10 cellular contexts compared by ENCODE assay signal in the genomic region with DNA sequence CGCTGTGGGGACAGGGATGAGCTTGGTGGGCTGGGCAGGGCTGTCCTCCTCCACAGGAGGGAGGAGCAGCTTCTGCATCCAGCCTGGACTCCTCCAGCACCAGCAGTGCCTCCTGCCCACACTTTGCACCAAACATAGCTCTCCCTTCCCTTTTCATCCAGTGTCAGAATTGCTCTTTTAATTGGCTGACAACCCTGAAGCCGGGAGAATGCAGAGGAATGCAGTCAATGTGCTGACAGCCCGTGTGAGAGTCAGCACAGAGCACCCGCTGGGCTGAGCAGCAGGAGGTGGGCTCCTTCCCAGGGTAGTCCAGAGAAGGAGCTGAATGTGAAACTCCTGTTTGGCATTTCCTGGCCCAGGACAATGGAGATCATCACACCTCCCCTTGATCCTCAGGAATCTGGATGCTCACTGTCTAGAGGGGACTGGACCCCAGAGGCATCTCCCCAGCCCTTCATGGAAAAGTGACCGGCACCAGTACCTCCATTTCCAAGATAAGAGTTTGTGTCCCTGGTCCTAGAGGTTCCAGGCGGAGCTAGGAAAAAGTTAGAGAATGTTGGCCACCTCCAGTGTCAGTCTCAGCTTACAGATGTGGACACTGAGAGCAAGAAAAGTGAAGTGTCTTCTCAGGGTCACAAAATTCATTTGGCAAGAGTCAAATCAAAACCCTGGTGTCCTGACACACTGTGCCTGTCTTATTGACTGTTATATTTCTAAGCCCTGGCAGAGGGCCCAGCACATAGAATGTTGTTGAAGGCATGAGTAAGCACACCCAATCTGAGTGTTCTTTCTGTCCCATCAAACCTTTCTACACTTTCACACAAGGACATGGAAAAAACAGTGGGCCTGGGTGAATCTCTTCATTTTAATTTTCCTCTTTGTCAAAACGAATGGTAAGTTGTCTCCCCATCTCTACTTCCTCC.
DNase-seq lines count a peak whose midpoint lies in the region; ATAC-seq and TF ChIP-seq lines count a peak whose summit lies in the region.
"Had no signal": no experiment of that assay in that cellular context is flagged by ENCODE, and none has a peak within 500 bp of the region (broad histone marks: within the 10 kb centered on the region; RNA-seq: fewer than 3 reads in every experiment).

No MANE protein-coding gene starts in this region.

- H3K36me3 ChIP-seq in cardiac muscle cell (no peaks in the 10 kb centered on the region), OCI-LY7 (ENCODE audit: insufficient read depth, low read length) (no peaks in the 10 kb centered on the region)

- H3K4me1 ChIP-seq in cardiac muscle cell (ENCODE audit: low read depth) (peaks cover 44% of the 10 kb centered on the region), OCI-LY7 (ENCODE audit: insufficient read depth, low read length, poor library complexity, severe bottlenecking) (no peaks in the 10 kb centered on the region)

- H3K79me2 ChIP-seq in OCI-LY7 (ENCODE audit: insufficient read depth, low read depth, low read length) = no peaks in the 10 kb centered on the region

- ATAC-seq in activated CD4-positive, alpha-beta T cell treated with anti-CD3 and anti-CD28 coated beads for 36 hours = peak; percentile 64

- peak; percentile 52 for DNase-seq in activated CD4-positive, alpha-beta T cell treated with anti-CD3 and anti-CD28 coated beads for 36 hours
- DNase-seq in activated CD4-positive, alpha-beta T cell treated with anti-CD3 and anti-CD28 coated beads, Interleukin-2, amount 50 U/mL, for 1 hour = no peak
- DNase-seq in activated T-helper 1 cell treated with anti-CD3 and anti-CD28 coated beads, Interleukin-12 subunit alpha, Interleukin-12 subunit beta, Interleukin-2, Interleukin-4 antibody, amounts not matched to agents 30 ng/mL and 10 ng/mL and 1 ng/mL, durations not matched to agents 14 hours and 24 hours and 36 hours (ENCODE audit: low spot score) = no peak
- peak; percentile 86 to 92 for DNase-seq in cardiac muscle cell (ENCODE audit: low read depth in 1 of 2, low spot score in 1 of 2)
- DNase-seq in OCI-LY7 (ENCODE audit: low spot score) = no peak
- DNase-seq in Ammon's horn (ENCODE audit: low spot score) = no peak
- no peak for DNase-seq in NCI-H2227 treated with DMSO at 0.1 percent for 48 hours (lab: John Stamatoyannopoulos, UW)
- DNase-seq: activated T-cell treated with anti-CD3 and anti-CD28 coated beads, Interleukin-2, amount 50 U/mL, for 24 hours; NCI-H748 treated with DMSO at 0.1 percent for 48 hours had no signal

- peaks cover 30% of the 10 kb centered on the region for H3K4me1 Mint-ChIP-seq in activated CD4-positive, alpha-beta T cell treated with anti-CD3 and anti-CD28 coated beads for 36 hours
- H3K4me1 Mint-ChIP-seq in activated T-helper 1 cell treated with anti-CD3 and anti-CD28 coated beads, Interleukin-12 subunit alpha, Interleukin-12 subunit beta, Interleukin-2, Interleukin-4 antibody, amounts not matched to agents 30 ng/mL and 10 ng/mL and 1 ng/mL, durations not matched to agents 14 hours and 24 hours and 36 hours (ENCODE audit: low read depth) = peaks cover 46% of the 10 kb centered on the region
- H3K4me1 Mint-ChIP-seq in stimulated activated naive CD8-positive, alpha-beta T cell treated with anti-CD3 and anti-CD28 coated beads, Interleukin-15, Interleukin-2, amounts not matched to agents 100 ng/mL and 50 ng/mL, for 24 hours (ENCODE audit: low read depth) = peaks cover 18% of the 10 kb centered on the region

- no peaks in the 10 kb centered on the region for H4K20me1 ChIP-seq in OCI-LY7 (ENCODE audit: insufficient read depth, low read length)

- POLR2A ChIA-PET in activated CD4-positive, alpha-beta T cell treated with anti-CD3 and anti-CD28 coated beads for 36 hours (lab: Charles Lee) = no interaction called here
- POLR2A ChIA-PET in OCI-LY7 (lab: Charles Lee) = interaction anchor here (0.6 kb wide), 1 partner anchor 655 kb away, joined by 3 read pairs; no protein-coding TSS in a partner anchor

- no peak overlapping the region for H3K4me2 ChIP-seq in OCI-LY7 (ENCODE audit: low read length)

- H3K9me3 ChIP-seq in cardiac muscle cell (ENCODE audit: low read depth) (no peaks in the 10 kb centered on the region), OCI-LY7 (ENCODE audit: low read length) (no peaks in the 10 kb centered on the region)

- TF ChIP-seq CTCF in cardiac muscle cell (IDR thresholded peaks at IDR 0.05; ENCODE audit: low read depth, low read length) (no peak), OCI-LY7 (conservative IDR thresholded peaks at IDR 0.05; ENCODE audit: low read length) (no peak)

- no peak overlapping the region for H2AFZ ChIP-seq in OCI-LY7 (ENCODE audit: low read length)

- H3K27me3 ChIP-seq in cardiac muscle cell = no peaks in the 10 kb centered on the region

- intact Hi-C loops in activated CD4-positive, alpha-beta T cell treated with anti-CD3 and anti-CD28 coated beads for 36 hours (cut with DNase I, micrococcal nuclease) = loop anchor here in 1 of 2 experiments (5.0 kb wide), 1 partner anchor 202 kb away; a partner anchor contains a TSS
- intact Hi-C loops in activated T-helper 1 cell treated with anti-CD3 and anti-CD28 coated beads, Interleukin-12 subunit alpha, Interleukin-12 subunit beta, Interleukin-2, Interleukin-4 antibody, amounts not matched to agents 30 ng/mL and 10 ng/mL and 1 ng/mL, durations not matched to agents 14 hours and 24 hours and 36 hours (cut with micrococcal nuclease) = loop anchor here (2.0 to 5.0 kb wide), 4 partner anchors 33 to 318 kb away; no protein-coding TSS in a partner anchor
- intact Hi-C loops in OCI-LY7 (cut with micrococcal nuclease; ENCODE audit: unreplicated experiment) = no loop called here

- no peaks in the 10 kb centered on the region for H3K27me3 Mint-ChIP-seq in activated CD4-positive, alpha-beta T cell treated with anti-CD3 and anti-CD28 coated beads for 36 hours
- no peaks in the 10 kb centered on the region for H3K27me3 Mint-ChIP-seq in activated T-helper 1 cell treated with anti-CD3 and anti-CD28 coated beads, Interleukin-12 subunit alpha, Interleukin-12 subunit beta, Interleukin-2, Interleukin-4 antibody, amounts not matched to agents 30 ng/mL and 10 ng/mL and 1 ng/mL, durations not matched to agents 14 hours and 24 hours and 36 hours (ENCODE audit: insufficient read depth)
- H3K27me3 Mint-ChIP-seq in stimulated activated naive CD8-positive, alpha-beta T cell treated with anti-CD3 and anti-CD28 coated beads, Interleukin-15, Interleukin-2, amounts not matched to agents 100 ng/mL and 50 ng/mL, for 24 hours = no peaks in the 10 kb centered on the region
- H3K27me3 Mint-ChIP-seq: activated T-cell treated with anti-CD3 and anti-CD28 coated beads, Interleukin-2, amount 50 U/mL, for 24 hours had no signal

- H3K27ac ChIP-seq in cardiac muscle cell (peak overlapping the region; percentile 97), OCI-LY7 (ENCODE audit: low read depth, low read length, poor library complexity, severe bottlenecking) (no peak overlapping the region)

- no peaks in the 10 kb centered on the region for H3K9me2 ChIP-seq in OCI-LY7 (ENCODE audit: insufficient read depth, low read length)

- CTCF ChIA-PET in activated CD4-positive, alpha-beta T cell treated with anti-CD3 and anti-CD28 coated beads for 36 hours (lab: Charles Lee) = interaction anchor here (0.7 kb wide), 1 partner anchor 78 kb away, joined by 3 read pairs; no protein-coding TSS in a partner anchor
- CTCF ChIA-PET in OCI-LY7 (lab: Charles Lee; ENCODE audit: unreplicated experiment) = no interaction called here

- no peaks in the 10 kb centered on the region for H3K36me3 Mint-ChIP-seq in activated CD4-positive, alpha-beta T cell treated with anti-CD3 and anti-CD28 coated beads for 36 hours (ENCODE audit: low read depth)
- H3K36me3 Mint-ChIP-seq in activated T-helper 1 cell treated with anti-CD3 and anti-CD28 coated beads, Interleukin-12 subunit alpha, Interleukin-12 subunit beta, Interleukin-2, Interleukin-4 antibody, amounts not matched to agents 30 ng/mL and 10 ng/mL and 1 ng/mL, durations not matched to agents 14 hours and 24 hours and 36 hours (ENCODE audit: low read depth) = peaks cover 3% of the 10 kb centered on the region
- H3K36me3 Mint-ChIP-seq in stimulated activated naive CD8-positive, alpha-beta T cell treated with anti-CD3 and anti-CD28 coated beads, Interleukin-15, Interleukin-2, amounts not matched to agents 100 ng/mL and 50 ng/mL, for 24 hours (ENCODE audit: low read depth) = peaks cover 4% of the 10 kb centered on the region

- H3K4me3 ChIP-seq in cardiac muscle cell (no peak overlapping the region), OCI-LY7 (ENCODE audit: low read depth, low read length, poor library complexity, severe bottlenecking) (no peak overlapping the region)

- no peak overlapping the region for H3K4me3 Mint-ChIP-seq in activated CD4-positive, alpha-beta T cell treated with anti-CD3 and anti-CD28 coated beads for 36 hours
- no peak overlapping the region for H3K4me3 Mint-ChIP-seq in activated T-helper 1 cell treated with anti-CD3 and anti-CD28 coated beads, Interleukin-12 subunit alpha, Interleukin-12 subunit beta, Interleukin-2, Interleukin-4 antibody, amounts not matched to agents 30 ng/mL and 10 ng/mL and 1 ng/mL, durations not matched to agents 14 hours and 24 hours and 36 hours
- H3K4me3 Mint-ChIP-seq in stimulated activated naive CD8-positive, alpha-beta T cell treated with anti-CD3 and anti-CD28 coated beads, Interleukin-15, Interleukin-2, amounts not matched to agents 100 ng/mL and 50 ng/mL, for 24 hours = no peak overlapping the region
- H3K4me3 Mint-ChIP-seq: activated T-cell treated with anti-CD3 and anti-CD28 coated beads, Interleukin-2, amount 50 U/mL, for 24 hours had no signal

- no TSS peak for BruUV-seq in OCI-LY7 (replicated peaks; lab: Mats Ljungman, UMichigan)

- H3K27ac Mint-ChIP-seq in activated CD4-positive, alpha-beta T cell treated with anti-CD3 and anti-CD28 coated beads for 36 hours = peak overlapping the region; percentile 4
- H3K27ac Mint-ChIP-seq in activated T-helper 1 cell treated with anti-CD3 and anti-CD28 coated beads, Interleukin-12 subunit alpha, Interleukin-12 subunit beta, Interleukin-2, Interleukin-4 antibody, amounts not matched to agents 30 ng/mL and 10 ng/mL and 1 ng/mL, durations not matched to agents 14 hours and 24 hours and 36 hours = peak overlapping the region; percentile 80
- peak overlapping the region; percentile 19 for H3K27ac Mint-ChIP-seq in stimulated activated naive CD8-positive, alpha-beta T cell treated with anti-CD3 and anti-CD28 coated beads, Interleukin-15, Interleukin-2, amounts not matched to agents 100 ng/mL and 50 ng/mL, for 24 hours
- H3K27ac Mint-ChIP-seq: activated T-cell treated with anti-CD3 and anti-CD28 coated beads, Interleukin-2, amount 50 U/mL, for 24 hours had no signal

- no peaks in the 10 kb centered on the region for H3K9me3 Mint-ChIP-seq in activated CD4-positive, alpha-beta T cell treated with anti-CD3 and anti-CD28 coated beads for 36 hours (ENCODE audit: low read depth)
- peaks cover 40% of the 10 kb centered on the region for H3K9me3 Mint-ChIP-seq in activated T-helper 1 cell treated with anti-CD3 and anti-CD28 coated beads, Interleukin-12 subunit alpha, Interleukin-12 subunit beta, Interleukin-2, Interleukin-4 antibody, amounts not matched to agents 30 ng/mL and 10 ng/mL and 1 ng/mL, durations not matched to agents 14 hours and 24 hours and 36 hours
- no peaks in the 10 kb centered on the region for H3K9me3 Mint-ChIP-seq in stimulated activated naive CD8-positive, alpha-beta T cell treated with anti-CD3 and anti-CD28 coated beads, Interleukin-15, Interleukin-2, amounts not matched to agents 100 ng/mL and 50 ng/mL, for 24 hours
- H3K9me3 Mint-ChIP-seq: activated T-cell treated with anti-CD3 and anti-CD28 coated beads, Interleukin-2, amount 50 U/mL, for 24 hours had no signal

Comparison
In these comparisons a context has a peak if more than half of its experiments do, and no peak if none do; other contexts are left out.
1. DNase-seq: peak in activated CD4-positive, alpha-beta T cell treated with anti-CD3 and anti-CD28 coated beads for 36 hours (single experiment) and cardiac muscle cell (2 of 2); none in activated CD4-positive, alpha-beta T cell treated with anti-CD3 and anti-CD28 coated beads, Interleukin-2, amount 50 U/mL, for 1 hour (single experiment), activated T-helper 1 cell treated with anti-CD3 and anti-CD28 coated beads, Interleukin-12 subunit alpha, Interleukin-12 subunit beta, Interleukin-2, Interleukin-4 antibody, amounts not matched to agents 30 ng/mL and 10 ng/mL and 1 ng/mL, durations not matched to agents 14 hours and 24 hours and 36 hours (single experiment), OCI-LY7 (single experiment), Ammon's horn (single experiment) and NCI-H2227 treated with DMSO at 0.1 percent for 48 hours (single experiment).
2. H3K27ac Mint-ChIP-seq: peak in every context shown above with its lines; median percentile 80 in activated T-helper 1 cell treated with anti-CD3 and anti-CD28 coated beads, Interleukin-12 subunit alpha, Interleukin-12 subunit beta, Interleukin-2, Interleukin-4 antibody, amounts not matched to agents 30 ng/mL and 10 ng/mL and 1 ng/mL, durations not matched to agents 14 hours and 24 hours and 36 hours; 19 in stimulated activated naive CD8-positive, alpha-beta T cell treated with anti-CD3 and anti-CD28 coated beads, Interleukin-15, Interleukin-2, amounts not matched to agents 100 ng/mL and 50 ng/mL, for 24 hours; 4 in activated CD4-positive, alpha-beta T cell treated with anti-CD3 and anti-CD28 coated beads for 36 hours.